Comparison of ENCODE assay signal across 1 cellular context in the genomic region with DNA sequence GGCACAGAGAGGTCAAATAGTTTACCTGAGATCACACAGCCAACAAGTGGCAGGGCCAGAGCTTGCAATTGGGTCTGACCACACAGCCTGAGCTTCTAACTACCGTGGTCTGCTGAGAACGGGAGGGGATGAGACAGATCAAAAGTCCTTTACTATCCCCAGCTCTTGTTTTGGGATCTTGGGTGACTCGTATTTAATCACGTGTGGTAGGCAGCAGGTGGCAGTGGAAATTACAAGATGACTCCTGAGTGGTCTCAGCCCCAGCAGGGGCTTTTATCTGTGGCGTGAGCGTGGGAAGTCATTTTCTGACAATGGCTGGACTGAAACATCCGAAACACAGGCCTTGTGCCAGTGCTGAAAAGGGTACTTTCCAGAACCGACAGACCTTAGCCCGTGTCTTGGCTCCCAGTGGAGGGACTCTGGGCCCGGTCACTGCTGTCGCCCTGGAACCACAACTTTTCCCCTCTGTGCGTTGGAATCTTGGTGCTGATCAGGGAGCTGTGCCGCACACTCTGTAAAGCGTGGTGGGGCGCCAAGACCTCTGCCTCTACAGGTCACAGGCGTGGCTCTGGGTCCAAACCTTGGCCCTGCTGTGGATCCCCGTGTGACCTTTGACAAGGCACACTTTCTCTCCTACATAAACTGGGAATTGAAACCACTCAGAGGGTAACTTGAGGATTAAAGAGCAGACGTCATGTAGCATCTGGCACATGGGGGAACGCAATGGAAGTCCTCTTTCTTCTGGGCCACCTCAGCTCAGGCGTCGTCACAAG.
TF ChIP-seq lines count a peak whose summit lies in the region.

No MANE protein-coding gene starts in this region.

TF ChIP-seq in K562, 482 proteins besides CTCF, POLR2A, EP300 and RAD21:
- TF ChIP-seq RBFOX2 (IDR thresholded peaks at IDR 0.05; ENCODE audit: low read depth, low read length) (0 out of 2 replicates have a peak, but pooled peaks have one; percentile 29), RBM25 (IDR thresholded peaks at IDR 0.05; ENCODE audit: low read depth, low read length, severe bottlenecking) (peak; percentile 77), ZFP36 (IDR thresholded peaks at IDR 0.05; ENCODE audit: low read depth, low read length, partially characterized antibody) (peak; percentile 77), BCOR (IDR thresholded peaks at IDR 0.05) (peak; percentile 66; the same call in 1 of the 2 replicates), POLR2G (IDR thresholded peaks at IDR 0.05; ENCODE audit: low read depth, low read length) (peak; percentile 35; the same call in 1 of the 2 replicates), CAMTA2 (CRISPR knock-in tag; conservative IDR thresholded peaks at IDR 0.05) (no peak)
- TF ChIP-seq, protein P1, sequence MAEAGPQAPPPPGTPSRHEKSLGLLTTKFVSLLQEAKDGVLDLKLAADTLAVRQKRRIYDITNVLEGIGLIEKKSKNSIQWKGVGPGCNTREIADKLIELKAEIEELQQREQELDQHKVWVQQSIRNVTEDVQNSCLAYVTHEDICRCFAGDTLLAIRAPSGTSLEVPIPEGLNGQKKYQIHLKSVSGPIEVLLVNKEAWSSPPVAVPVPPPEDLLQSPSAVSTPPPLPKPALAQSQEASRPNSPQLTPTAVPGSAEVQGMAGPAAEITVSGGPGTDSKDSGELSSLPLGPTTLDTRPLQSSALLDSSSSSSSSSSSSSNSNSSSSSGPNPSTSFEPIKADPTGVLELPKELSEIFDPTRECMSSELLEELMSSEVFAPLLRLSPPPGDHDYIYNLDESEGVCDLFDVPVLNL (CRISPR knock-in tag; IDR thresholded peaks at IDR 0.05; ENCODE audit: low read depth), result no peak
TF ChIP-seq in K562: peak in this region for 5.
